In genomic region chr18:79739440-79739778, GRCh38 we compare ENCODE assay signal across 18 cellular contexts. TPM values are rescaled to one million over a fixed set of nuclear protein-coding genes. Genes with fewer than 3 reads are reported as not detected.
DNase-seq lines count a peak whose midpoint lies in the region; ATAC-seq and TF ChIP-seq lines count a peak whose summit lies in the region.
"Had no signal": no experiment of that assay in that cellular context is flagged by ENCODE, and none has a peak within 500 bp of the region (broad histone marks: within the 10 kb centered on the region; RNA-seq: fewer than 3 reads in every experiment).

No MANE protein-coding gene starts in this region.

- 99% methylated on average over 15 of the region's 15 CpGs for WGBS in suprapubic skin

- intact Hi-C loops in Right ventricle myocardium superior (cut with DNase I): no loop called here
- intact Hi-C loops in left cardiac atrium (cut with DNase I): no loop called here

- H3K27ac ChIP-seq in osteoblast (ENCODE audit: low read depth, low read length) (no peak overlapping the region), suprapubic skin (no peak overlapping the region)
- H3K27ac ChIP-seq: 22Rv1, A549, C4-2B had no signal

- ATAC-seq in Right ventricle myocardium superior (ENCODE audit: poor library complexity): no peak
- ATAC-seq in left cardiac atrium: no peak
- ATAC-seq in GM21786 (IDR thresholded peaks at IDR 0.05; ENCODE audit: unreplicated experiment): no peak
- ATAC-seq: A549, HCT116, HepG2 had no signal

- peaks cover 5% of the 10 kb centered on the region for H4K20me1 ChIP-seq in osteoblast (ENCODE audit: insufficient read depth, low read length)

- H3K9me3 ChIP-seq in osteoblast (ENCODE audit: low read depth, low read length): no peaks in the 10 kb centered on the region
- no peaks in the 10 kb centered on the region for H3K9me3 ChIP-seq in suprapubic skin
- H3K9me3 ChIP-seq: A549, Caco-2 had no signal

- no peaks in the 10 kb centered on the region for H3K27me3 ChIP-seq in osteoblast (ENCODE audit: insufficient read depth, low read length)
- H3K27me3 ChIP-seq in suprapubic skin: no peaks in the 10 kb centered on the region

- TF ChIP-seq POLR2A in suprapubic skin (IDR thresholded peaks at IDR 0.05): no peak

- no peaks in the 10 kb centered on the region for H3K79me2 ChIP-seq in osteoblast (ENCODE audit: insufficient read depth, low read length)

- H3K36me3 ChIP-seq in osteoblast (ENCODE audit: insufficient read depth, low read length): peaks cover 3% of the 10 kb centered on the region
- peaks cover 82% of the 10 kb centered on the region for H3K36me3 ChIP-seq in suprapubic skin

- no peak for TF ChIP-seq EP300 in suprapubic skin (IDR thresholded peaks at IDR 0.05)

- no peak overlapping the region for H2AFZ ChIP-seq in osteoblast (ENCODE audit: low read length)

- H3K4me2 ChIP-seq in osteoblast (ENCODE audit: insufficient read depth, low read length): no peak overlapping the region
- H3K4me2 ChIP-seq: A549 had no signal

- DNase-seq in Right ventricle myocardium superior (peak; percentile 17), left cardiac atrium (no peak), osteoblast (ENCODE audit: insufficient read length, low spot score, missing footprints) (peak; percentile 27), suprapubic skin (ENCODE audit: low spot score in 2 of 2) (peak; percentile 18 to 71)
- DNase-seq in stimulated activated naive CD4-positive, alpha-beta T cell treated with Interleukin-2 at 50 U/mL for 16 hours (lab: John Stamatoyannopoulos, UW): no peak
- no peak for DNase-seq in stimulated activated CD4-positive, alpha-beta T cell treated with anti-CD3 and anti-CD28 coated beads, Interleukin-1b, Interleukin-23, amount 100 ng/mL, for 48 hours
- DNase-seq: AML-193; Caco-2; CD4-positive, alpha-beta T cell; GOT3; H7; HFFc6 had no signal

- no peak for TF ChIP-seq CTCF in osteoblast (IDR thresholded peaks at IDR 0.05; ENCODE audit: extremely low read depth, low read depth, low read length)
- TF ChIP-seq CTCF in suprapubic skin (IDR thresholded peaks at IDR 0.05): no peak

- H3K4me1 ChIP-seq in osteoblast (ENCODE audit: insufficient read depth, low read length) (no peaks in the 10 kb centered on the region), suprapubic skin (no peaks in the 10 kb centered on the region)
- H3K4me1 ChIP-seq: A549, Caco-2 had no signal

- H3K4me3 ChIP-seq in osteoblast (ENCODE audit: insufficient read depth, low read length): no peak overlapping the region
- no peak overlapping the region for H3K4me3 ChIP-seq in suprapubic skin
- H3K4me3 ChIP-seq: A549 had no signal

RNA-seq across cellular contexts. Expression of gene KCNG2, which starts 58.3 kb away (rescaled TPM):
- total RNA-seq in Right ventricle myocardium superior (not detected), left cardiac atrium (under 1 TPM in 1 of 2 donors, not detected in 1; 0.15 TPM), osteoblast (not detected in 2 replicates), suprapubic skin (not detected)
- total RNA-seq: Caco-2; CD4-positive, alpha-beta T cell; HepG2; HFFc6 had no signal

RNA-seq across cellular contexts. Expression of gene CTDP1, which starts 59.8 kb away (rescaled TPM):
- 8.7 TPM for total RNA-seq in Right ventricle myocardium superior
- 10 to 100 TPM in 1 of 2 donors, 1 to 10 TPM in 1; 9.7 to 11.7 TPM for total RNA-seq in left cardiac atrium
- 25.0 and 26.8 TPM in 2 replicates for total RNA-seq in osteoblast
- 10 to 100 TPM; 18.6 to 35.3 (median 27.4) TPM for total RNA-seq in suprapubic skin

Comparison
In these comparisons a context has a peak if more than half of its experiments do, and no peak if none do; other contexts are left out.
1. DNase-seq: peak in Right ventricle myocardium superior (single experiment), osteoblast (single experiment) and suprapubic skin (2 of 2); none in left cardiac atrium (single experiment), stimulated activated naive CD4-positive, alpha-beta T cell treated with Interleukin-2 at 50 U/mL for 16 hours (single experiment) and stimulated activated CD4-positive, alpha-beta T cell treated with anti-CD3 and anti-CD28 coated beads, Interleukin-1b, Interleukin-23, amount 100 ng/mL, for 48 hours (single experiment).